ENCODE assay signal across 27 cellular contexts in genomic region chr9:24657387-24657786, GRCh38.
DNase-seq lines count a peak whose midpoint lies in the region; ATAC-seq, FAIRE-seq and TF ChIP-seq lines count a peak whose summit lies in the region.
"Had no signal": no experiment of that assay in that cellular context is flagged by ENCODE, and none has a peak within 500 bp of the region (broad histone marks: within the 10 kb centered on the region; RNA-seq: fewer than 3 reads in every experiment).

No MANE protein-coding gene starts in this region.

- H3K23me2 ChIP-seq in H1 (ENCODE audit: low read depth, low read length), result no peaks in the 10 kb centered on the region

- H2BK20ac ChIP-seq in H1 (ENCODE audit: low read length), result no peak overlapping the region

- no peaks in the 10 kb centered on the region for H3K4me1 ChIP-seq in A549
- H3K4me1 ChIP-seq in H1 (replicated peaks in 1 of 4; ENCODE audit: control insufficient read depth in 3 of 4, insufficient read depth in 4 of 4, low read length in 3 of 4), result no peaks in the 10 kb centered on the region
- no peaks in the 10 kb centered on the region for H3K4me1 ChIP-seq in kidney (ENCODE audit: control insufficient read depth in 1 of 2, insufficient read depth in 1 of 2, low read depth in 1 of 2, low read length in 2 of 2)
- H3K4me1 ChIP-seq: BE2C, BLaER1 had no signal

- no peak overlapping the region for H3K14ac ChIP-seq in H1 (ENCODE audit: insufficient read length)

- H2BK120ac ChIP-seq in H1 (replicated peaks; ENCODE audit: low read depth, low read length), result no peak overlapping the region

- H4K20me1 ChIP-seq in H1 (replicated peaks in 1 of 2; ENCODE audit: control insufficient read depth in 1 of 2, insufficient read depth in 2 of 2, low read length in 2 of 2), result no peaks in the 10 kb centered on the region
- H4K20me1 ChIP-seq: BLaER1 had no signal

- no peak overlapping the region for H2AK5ac ChIP-seq in H1 (ENCODE audit: low read depth, low read length)

- H3K9ac ChIP-seq in H1 (replicated peaks in 1 of 4; ENCODE audit: extremely low read depth in 1 of 4, low read depth in 3 of 4, low read length in 3 of 4) (no peak overlapping the region), kidney (ENCODE audit: low read length in 2 of 2) (no peak overlapping the region)
- H3K9ac ChIP-seq: BLaER1 had no signal

- TF ChIP-seq EP300 in A549 (IDR thresholded peaks at IDR 0.05), result no peak
- TF ChIP-seq EP300 in H1 (IDR thresholded peaks at IDR 0.05; ENCODE audit: borderline replicate concordance in 1 of 2, low read depth in 2 of 2, low read length in 2 of 2), result no peak

- H3K9me3 ChIP-seq in A549 (peaks cover 2% of the 10 kb centered on the region; the same call in 1 of the 3 replicates), H1 (ENCODE audit: insufficient read depth in 2 of 2, low read depth in 1 of 2, low read length in 1 of 2) (peaks cover 2 to 8% of the 10 kb centered on the region in 2 experiments; a peak in 2 of 4 replicates), kidney (ENCODE audit: control insufficient read depth in 1 of 2, low read length in 2 of 2) (peaks cover 0 to 2% of the 10 kb centered on the region in 2 donors)
- H3K9me3 ChIP-seq: BE2C had no signal

- H3K56ac ChIP-seq in H1 (replicated peaks; ENCODE audit: insufficient read length, low read depth, low read length), result no peak overlapping the region

- TF ChIP-seq CTCF in A549 (IDR thresholded peaks at IDR 0.05), result no peak
- TF ChIP-seq CTCF in H1 (IDR thresholded peaks at IDR 0.05; ENCODE audit: control extremely low read depth in 1 of 3, insufficient read depth in 1 of 3, low read depth in 1 of 3, low read length in 3 of 3), result no peak
- TF ChIP-seq CTCF in kidney (IDR thresholded peaks at IDR 0.05; ENCODE audit: borderline replicate concordance, extremely low read depth, insufficient read depth), result no peak

- H2BK15ac ChIP-seq in H1 (ENCODE audit: low read length), result no peak overlapping the region

- H3K4me2 ChIP-seq in A549, result no peak overlapping the region
- no peak overlapping the region for H3K4me2 ChIP-seq in H1 (ENCODE audit: insufficient read depth in 1 of 2, low read depth in 2 of 2, low read length in 2 of 2)
- H3K4me2 ChIP-seq: BLaER1 had no signal

- H2BK12ac ChIP-seq in H1 (ENCODE audit: low read depth, low read length), result no peak overlapping the region

- FAIRE-seq in A204.1 (lab: Jason Lieb, UNC) (peak; percentile 21), A549 (lab: Jason Lieb, UNC) (no peak), H1 (lab: Jason Lieb, UNC) (no peak), kidney (lab: Jason Lieb, UNC) (peak; percentile 25)
- FAIRE-seq: GM12878, GM12892, GM18507, GM19239 had no signal

- TF ChIP-seq POLR2A in A549 (IDR thresholded peaks at IDR 0.05; ENCODE audit: low read length) (no peak), H1 (IDR thresholded peaks at IDR 0.05; ENCODE audit: control extremely low read depth in 1 of 2, low read depth in 2 of 2, low read length in 2 of 2) (no peak)

- H3K36me3 ChIP-seq in H1 (ENCODE audit: control insufficient read depth in 2 of 4, insufficient read depth in 4 of 4, low read length in 3 of 4) (no peaks in the 10 kb centered on the region), kidney (ENCODE audit: control insufficient read depth in 1 of 2, insufficient read depth in 2 of 2, low read length in 2 of 2) (no peaks in the 10 kb centered on the region)
- H3K36me3 ChIP-seq: BE2C, BLaER1 had no signal

- H3K27ac ChIP-seq in A549, result no peak overlapping the region
- H3K27ac ChIP-seq in H1 (ENCODE audit: low read depth, low read length), result no peak overlapping the region
- no peak overlapping the region for H3K27ac ChIP-seq in kidney (ENCODE audit: low read depth in 2 of 2, low read length in 2 of 2)
- H3K27ac ChIP-seq: BLaER1 had no signal

- DNase-seq in A549 (ENCODE audit: low read depth in 1 of 2, low spot score in 1 of 2) (no peak), H1 (ENCODE audit: low read depth in 1 of 2, low spot score in 2 of 2) (no peak), kidney (no peak), globus pallidus (ENCODE audit: low spot score) (no peak), Kasumi-1 (lab: John Stamatoyannopoulos, UW) (no peak)
- DNase-seq: 8988T; ACHN; BE2C; C1 segment of cervical spinal cord; CD4-positive, alpha-beta memory T cell; CD4-positive, CD25-positive, alpha-beta regulatory T cell; CD8-positive, alpha-beta memory T cell; COR-L47; DMS 273 treated with DMSO at 0.1 percent for 48 hours; DMS153; DMS53; DMS79; DND-41; EL; GDM1 had no signal

- no peaks in the 10 kb centered on the region for H3K79me2 ChIP-seq in H1 (ENCODE audit: control insufficient read depth in 1 of 2, insufficient read depth in 2 of 2, low read length in 2 of 2)

- no peak overlapping the region for H3K23ac ChIP-seq in H1 (ENCODE audit: insufficient read length)

- H3K79me1 ChIP-seq in H1 (ENCODE audit: low read depth, low read length), result no peaks in the 10 kb centered on the region

- WGBS in A549 (ENCODE audit: missing lambda C conversion rate), result 5% methylated on average over 3 of the region's 3 CpGs
- WGBS in H1 (ENCODE audit: extremely low coverage in 1 of 2, insufficient coverage in 1 of 2, insufficient read length in 1 of 2, insufficient replicate concordance in 2 of 2, low coverage in 1 of 2, low lambda C conversion rate in 2 of 2, missing lambda C conversion rate in 1 of 2), 2 experiments, result 93% methylated on average over 3 of the region's 3 CpGs; no CpG with 5 or more reads in 1 of the 2 experiments

- no peak overlapping the region for H3K18ac ChIP-seq in H1 (ENCODE audit: extremely low read depth, low read length)

- intact Hi-C loops in kidney (cut with DNase I), result no loop called here

- H4K91ac ChIP-seq in H1 (replicated peaks; ENCODE audit: insufficient read length, low read length), result no peak overlapping the region

- no peak overlapping the region for H2BK5ac ChIP-seq in H1 (ENCODE audit: low read depth, low read length)

- TF ChIP-seq RAD21 in A549 (conservative IDR thresholded peaks at IDR 0.05 in 1 of 2, IDR thresholded peaks at IDR 0.05 in 1 of 2) (no peak), H1 (IDR thresholded peaks at IDR 0.05 in 1 of 2, conservative IDR thresholded peaks at IDR 0.05 in 1 of 2; ENCODE audit: low read depth in 2 of 2, low read length in 2 of 2) (no peak)

- no peak overlapping the region for H4K8ac ChIP-seq in H1 (ENCODE audit: extremely low read depth, insufficient read depth, low read length)

- no peak overlapping the region for H3K4ac ChIP-seq in H1 (replicated peaks; ENCODE audit: insufficient read length, low read depth, low read length)

- POLR2A ChIA-PET in A549 (lab: Yijun Ruan, JAX) (no interaction called here), H1 (lab: Charles Lee; ENCODE audit: partially characterized antibody) (no interaction called here)

- H3K27me3 ChIP-seq in H1 (replicated peaks in 1 of 4; ENCODE audit: control insufficient read depth in 3 of 4, extremely low read depth in 1 of 4, insufficient read depth in 3 of 4, low read length in 3 of 4), result no peaks in the 10 kb centered on the region
- H3K27me3 ChIP-seq: BE2C, BLaER1 had no signal

- ATAC-seq in A549 (no peak), GM18520 (IDR thresholded peaks at IDR 0.05; ENCODE audit: unreplicated experiment) (no peak)
- ATAC-seq: GM12878 had no signal

- CTCF ChIA-PET in A549 (lab: Yijun Ruan, JAX) (no interaction called here), H1 (lab: Charles Lee; ENCODE audit: partially characterized antibody) (no interaction called here)

- no peak overlapping the region for H4K5ac ChIP-seq in H1 (ENCODE audit: insufficient read length, low read depth, low read length)

- H3K4me3 ChIP-seq in A549 (no peak overlapping the region), H1 (ENCODE audit: extremely low read depth in 1 of 4, insufficient read depth in 2 of 4, low read depth in 3 of 4, low read length in 4 of 4) (no peak overlapping the region), kidney (ENCODE audit: low read length in 2 of 2) (no peak overlapping the region)
- H3K4me3 ChIP-seq: BLaER1, GM12878 had no signal

- H2AFZ ChIP-seq in H1 (ENCODE audit: low read length), result no peak overlapping the region

TF ChIP-seq in A549, 52 proteins besides CTCF, POLR2A, EP300 and RAD21:
- TF ChIP-seq MAFK (IDR thresholded peaks at IDR 0.05; ENCODE audit: partially characterized antibody) (peak; percentile 44), HOXA7 (CRISPR knock-in tag; IDR thresholded peaks at IDR 0.05) (no peak), POLR2AphosphoS2 (conservative IDR thresholded peaks at IDR 0.05; ENCODE audit: low read length) (no peak)

TF ChIP-seq in H1, 55 proteins besides CTCF, POLR2A, EP300 and RAD21:
- TF ChIP-seq POU5F1 (IDR thresholded peaks at IDR 0.05; ENCODE audit: low read depth, low read length) (no peak), MAFK (IDR thresholded peaks at IDR 0.05; ENCODE audit: low read depth, low read length) (peak; percentile 64; the same call in 1 of the 2 replicates)
